Comparison of ENCODE assay signal across 1 cellular context in the genomic region with DNA sequence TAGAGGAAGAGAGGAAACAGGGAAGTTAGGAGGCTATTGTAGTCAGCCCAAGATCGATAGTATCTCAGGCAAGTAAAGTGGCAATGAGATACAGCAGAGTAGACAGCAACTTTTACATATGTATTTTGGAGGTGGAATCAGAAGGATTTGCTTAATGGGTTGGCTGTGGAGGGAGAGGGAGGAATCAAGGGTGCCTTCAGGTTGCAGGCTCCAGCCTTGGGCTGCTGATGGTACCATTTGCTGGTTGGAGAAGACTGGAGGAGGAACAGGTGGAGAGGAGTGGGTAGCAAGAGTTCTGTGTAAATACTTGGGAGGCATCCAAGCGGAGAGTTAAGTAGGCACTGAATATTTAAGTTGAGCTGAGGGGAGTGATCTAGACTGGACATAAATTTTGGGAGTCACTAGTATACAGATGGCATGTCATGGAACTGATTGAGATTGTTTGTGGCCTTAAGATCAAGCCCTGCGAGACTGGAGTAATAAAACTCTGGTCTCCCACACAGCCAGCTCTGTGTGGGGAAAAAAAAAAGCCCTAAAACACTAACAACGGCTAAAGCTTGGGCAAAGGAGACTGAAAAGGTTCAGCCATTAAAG.
TF ChIP-seq lines count a peak whose summit lies in the region.

No MANE protein-coding gene starts in this region.

TF ChIP-seq in K562, 482 proteins besides CTCF, POLR2A, EP300 and RAD21 (continued from another document and continues in another):
- 0 out of 2 replicates have a peak, but pooled peaks have one; percentile 28 for TF ChIP-seq ZC3H8 (IDR thresholded peaks at IDR 0.05)
- no peak for TF ChIP-seq GATA2 (CRISPR knock-in tag; IDR thresholded peaks at IDR 0.05)
- TF ChIP-seq, protein P1, sequence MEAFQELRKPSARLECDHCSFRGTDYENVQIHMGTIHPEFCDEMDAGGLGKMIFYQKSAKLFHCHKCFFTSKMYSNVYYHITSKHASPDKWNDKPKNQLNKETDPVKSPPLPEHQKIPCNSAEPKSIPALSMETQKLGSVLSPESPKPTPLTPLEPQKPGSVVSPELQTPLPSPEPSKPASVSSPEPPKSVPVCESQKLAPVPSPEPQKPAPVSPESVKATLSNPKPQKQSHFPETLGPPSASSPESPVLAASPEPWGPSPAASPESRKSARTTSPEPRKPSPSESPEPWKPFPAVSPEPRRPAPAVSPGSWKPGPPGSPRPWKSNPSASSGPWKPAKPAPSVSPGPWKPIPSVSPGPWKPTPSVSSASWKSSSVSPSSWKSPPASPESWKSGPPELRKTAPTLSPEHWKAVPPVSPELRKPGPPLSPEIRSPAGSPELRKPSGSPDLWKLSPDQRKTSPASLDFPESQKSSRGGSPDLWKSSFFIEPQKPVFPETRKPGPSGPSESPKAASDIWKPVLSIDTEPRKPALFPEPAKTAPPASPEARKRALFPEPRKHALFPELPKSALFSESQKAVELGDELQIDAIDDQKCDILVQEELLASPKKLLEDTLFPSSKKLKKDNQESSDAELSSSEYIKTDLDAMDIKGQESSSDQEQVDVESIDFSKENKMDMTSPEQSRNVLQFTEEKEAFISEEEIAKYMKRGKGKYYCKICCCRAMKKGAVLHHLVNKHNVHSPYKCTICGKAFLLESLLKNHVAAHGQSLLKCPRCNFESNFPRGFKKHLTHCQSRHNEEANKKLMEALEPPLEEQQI (IDR thresholded peaks at IDR 0.05), result no peak
- no peak for TF ChIP-seq SNIP1 (IDR thresholded peaks at IDR 0.05; ENCODE audit: low read depth)
- TF ChIP-seq SMAD3 (CRISPR knock-in tag; conservative IDR thresholded peaks at IDR 0.05), result 0 out of 2 replicates have a peak, but pooled peaks have one; percentile 43
- no peak for TF ChIP-seq U2AF1 (optimal IDR thresholded peaks at IDR 0.05; ENCODE audit: low read depth, low read length)
- no peak for TF ChIP-seq HSF4 (CRISPR knock-in tag; IDR thresholded peaks at IDR 0.05; ENCODE audit: borderline replicate concordance)
- TF ChIP-seq FOXA3 (CRISPR knock-in tag; conservative IDR thresholded peaks at IDR 0.05 in 1 of 2, IDR thresholded peaks at IDR 0.05 in 1 of 2), result peak in 1 of 2 experiments; percentile 22; a peak in 1 of 4 replicates
- peak; percentile 23; the same call in 1 of the 2 replicates for TF ChIP-seq RBFOX2 (IDR thresholded peaks at IDR 0.05; ENCODE audit: low read depth, low read length)
- no peak for TF ChIP-seq E2F3 (CRISPR knock-in tag; IDR thresholded peaks at IDR 0.05)
- TF ChIP-seq ETV1 (tag; conservative IDR thresholded peaks at IDR 0.05; ENCODE audit: low read depth), result no peak
- 0 out of 2 replicates have a peak, but pooled peaks have one; percentile 38 for TF ChIP-seq SMARCA4 (IDR thresholded peaks at IDR 0.05)
- no peak for TF ChIP-seq RFX1 (IDR thresholded peaks at IDR 0.05)
- TF ChIP-seq, protein P2, sequence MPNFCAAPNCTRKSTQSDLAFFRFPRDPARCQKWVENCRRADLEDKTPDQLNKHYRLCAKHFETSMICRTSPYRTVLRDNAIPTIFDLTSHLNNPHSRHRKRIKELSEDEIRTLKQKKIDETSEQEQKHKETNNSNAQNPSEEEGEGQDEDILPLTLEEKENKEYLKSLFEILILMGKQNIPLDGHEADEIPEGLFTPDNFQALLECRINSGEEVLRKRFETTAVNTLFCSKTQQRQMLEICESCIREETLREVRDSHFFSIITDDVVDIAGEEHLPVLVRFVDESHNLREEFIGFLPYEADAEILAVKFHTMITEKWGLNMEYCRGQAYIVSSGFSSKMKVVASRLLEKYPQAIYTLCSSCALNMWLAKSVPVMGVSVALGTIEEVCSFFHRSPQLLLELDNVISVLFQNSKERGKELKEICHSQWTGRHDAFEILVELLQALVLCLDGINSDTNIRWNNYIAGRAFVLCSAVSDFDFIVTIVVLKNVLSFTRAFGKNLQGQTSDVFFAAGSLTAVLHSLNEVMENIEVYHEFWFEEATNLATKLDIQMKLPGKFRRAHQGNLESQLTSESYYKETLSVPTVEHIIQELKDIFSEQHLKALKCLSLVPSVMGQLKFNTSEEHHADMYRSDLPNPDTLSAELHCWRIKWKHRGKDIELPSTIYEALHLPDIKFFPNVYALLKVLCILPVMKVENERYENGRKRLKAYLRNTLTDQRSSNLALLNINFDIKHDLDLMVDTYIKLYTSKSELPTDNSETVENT (CRISPR knock-in tag; IDR thresholded peaks at IDR 0.05), result no peak
- TF ChIP-seq ZNF785 (CRISPR knock-in tag; IDR thresholded peaks at IDR 0.05), result no peak
- no peak for TF ChIP-seq CREBBP (IDR thresholded peaks at IDR 0.05; ENCODE audit: low read depth, low read length)
- no peak for TF ChIP-seq ZFPM2 (CRISPR knock-in tag; IDR thresholded peaks at IDR 0.05)
- TF ChIP-seq, protein P3, sequence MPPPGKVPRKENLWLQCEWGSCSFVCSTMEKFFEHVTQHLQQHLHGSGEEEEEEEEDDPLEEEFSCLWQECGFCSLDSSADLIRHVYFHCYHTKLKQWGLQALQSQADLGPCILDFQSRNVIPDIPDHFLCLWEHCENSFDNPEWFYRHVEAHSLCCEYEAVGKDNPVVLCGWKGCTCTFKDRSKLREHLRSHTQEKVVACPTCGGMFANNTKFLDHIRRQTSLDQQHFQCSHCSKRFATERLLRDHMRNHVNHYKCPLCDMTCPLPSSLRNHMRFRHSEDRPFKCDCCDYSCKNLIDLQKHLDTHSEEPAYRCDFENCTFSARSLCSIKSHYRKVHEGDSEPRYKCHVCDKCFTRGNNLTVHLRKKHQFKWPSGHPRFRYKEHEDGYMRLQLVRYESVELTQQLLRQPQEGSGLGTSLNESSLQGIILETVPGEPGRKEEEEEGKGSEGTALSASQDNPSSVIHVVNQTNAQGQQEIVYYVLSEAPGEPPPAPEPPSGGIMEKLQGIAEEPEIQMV (tag; conservative IDR thresholded peaks at IDR 0.05; ENCODE audit: low read depth), result no peak
- TF ChIP-seq SAFB (IDR thresholded peaks at IDR 0.05; ENCODE audit: borderline replicate concordance, low read depth, low read length), result no peak
- TF ChIP-seq, protein P4, sequence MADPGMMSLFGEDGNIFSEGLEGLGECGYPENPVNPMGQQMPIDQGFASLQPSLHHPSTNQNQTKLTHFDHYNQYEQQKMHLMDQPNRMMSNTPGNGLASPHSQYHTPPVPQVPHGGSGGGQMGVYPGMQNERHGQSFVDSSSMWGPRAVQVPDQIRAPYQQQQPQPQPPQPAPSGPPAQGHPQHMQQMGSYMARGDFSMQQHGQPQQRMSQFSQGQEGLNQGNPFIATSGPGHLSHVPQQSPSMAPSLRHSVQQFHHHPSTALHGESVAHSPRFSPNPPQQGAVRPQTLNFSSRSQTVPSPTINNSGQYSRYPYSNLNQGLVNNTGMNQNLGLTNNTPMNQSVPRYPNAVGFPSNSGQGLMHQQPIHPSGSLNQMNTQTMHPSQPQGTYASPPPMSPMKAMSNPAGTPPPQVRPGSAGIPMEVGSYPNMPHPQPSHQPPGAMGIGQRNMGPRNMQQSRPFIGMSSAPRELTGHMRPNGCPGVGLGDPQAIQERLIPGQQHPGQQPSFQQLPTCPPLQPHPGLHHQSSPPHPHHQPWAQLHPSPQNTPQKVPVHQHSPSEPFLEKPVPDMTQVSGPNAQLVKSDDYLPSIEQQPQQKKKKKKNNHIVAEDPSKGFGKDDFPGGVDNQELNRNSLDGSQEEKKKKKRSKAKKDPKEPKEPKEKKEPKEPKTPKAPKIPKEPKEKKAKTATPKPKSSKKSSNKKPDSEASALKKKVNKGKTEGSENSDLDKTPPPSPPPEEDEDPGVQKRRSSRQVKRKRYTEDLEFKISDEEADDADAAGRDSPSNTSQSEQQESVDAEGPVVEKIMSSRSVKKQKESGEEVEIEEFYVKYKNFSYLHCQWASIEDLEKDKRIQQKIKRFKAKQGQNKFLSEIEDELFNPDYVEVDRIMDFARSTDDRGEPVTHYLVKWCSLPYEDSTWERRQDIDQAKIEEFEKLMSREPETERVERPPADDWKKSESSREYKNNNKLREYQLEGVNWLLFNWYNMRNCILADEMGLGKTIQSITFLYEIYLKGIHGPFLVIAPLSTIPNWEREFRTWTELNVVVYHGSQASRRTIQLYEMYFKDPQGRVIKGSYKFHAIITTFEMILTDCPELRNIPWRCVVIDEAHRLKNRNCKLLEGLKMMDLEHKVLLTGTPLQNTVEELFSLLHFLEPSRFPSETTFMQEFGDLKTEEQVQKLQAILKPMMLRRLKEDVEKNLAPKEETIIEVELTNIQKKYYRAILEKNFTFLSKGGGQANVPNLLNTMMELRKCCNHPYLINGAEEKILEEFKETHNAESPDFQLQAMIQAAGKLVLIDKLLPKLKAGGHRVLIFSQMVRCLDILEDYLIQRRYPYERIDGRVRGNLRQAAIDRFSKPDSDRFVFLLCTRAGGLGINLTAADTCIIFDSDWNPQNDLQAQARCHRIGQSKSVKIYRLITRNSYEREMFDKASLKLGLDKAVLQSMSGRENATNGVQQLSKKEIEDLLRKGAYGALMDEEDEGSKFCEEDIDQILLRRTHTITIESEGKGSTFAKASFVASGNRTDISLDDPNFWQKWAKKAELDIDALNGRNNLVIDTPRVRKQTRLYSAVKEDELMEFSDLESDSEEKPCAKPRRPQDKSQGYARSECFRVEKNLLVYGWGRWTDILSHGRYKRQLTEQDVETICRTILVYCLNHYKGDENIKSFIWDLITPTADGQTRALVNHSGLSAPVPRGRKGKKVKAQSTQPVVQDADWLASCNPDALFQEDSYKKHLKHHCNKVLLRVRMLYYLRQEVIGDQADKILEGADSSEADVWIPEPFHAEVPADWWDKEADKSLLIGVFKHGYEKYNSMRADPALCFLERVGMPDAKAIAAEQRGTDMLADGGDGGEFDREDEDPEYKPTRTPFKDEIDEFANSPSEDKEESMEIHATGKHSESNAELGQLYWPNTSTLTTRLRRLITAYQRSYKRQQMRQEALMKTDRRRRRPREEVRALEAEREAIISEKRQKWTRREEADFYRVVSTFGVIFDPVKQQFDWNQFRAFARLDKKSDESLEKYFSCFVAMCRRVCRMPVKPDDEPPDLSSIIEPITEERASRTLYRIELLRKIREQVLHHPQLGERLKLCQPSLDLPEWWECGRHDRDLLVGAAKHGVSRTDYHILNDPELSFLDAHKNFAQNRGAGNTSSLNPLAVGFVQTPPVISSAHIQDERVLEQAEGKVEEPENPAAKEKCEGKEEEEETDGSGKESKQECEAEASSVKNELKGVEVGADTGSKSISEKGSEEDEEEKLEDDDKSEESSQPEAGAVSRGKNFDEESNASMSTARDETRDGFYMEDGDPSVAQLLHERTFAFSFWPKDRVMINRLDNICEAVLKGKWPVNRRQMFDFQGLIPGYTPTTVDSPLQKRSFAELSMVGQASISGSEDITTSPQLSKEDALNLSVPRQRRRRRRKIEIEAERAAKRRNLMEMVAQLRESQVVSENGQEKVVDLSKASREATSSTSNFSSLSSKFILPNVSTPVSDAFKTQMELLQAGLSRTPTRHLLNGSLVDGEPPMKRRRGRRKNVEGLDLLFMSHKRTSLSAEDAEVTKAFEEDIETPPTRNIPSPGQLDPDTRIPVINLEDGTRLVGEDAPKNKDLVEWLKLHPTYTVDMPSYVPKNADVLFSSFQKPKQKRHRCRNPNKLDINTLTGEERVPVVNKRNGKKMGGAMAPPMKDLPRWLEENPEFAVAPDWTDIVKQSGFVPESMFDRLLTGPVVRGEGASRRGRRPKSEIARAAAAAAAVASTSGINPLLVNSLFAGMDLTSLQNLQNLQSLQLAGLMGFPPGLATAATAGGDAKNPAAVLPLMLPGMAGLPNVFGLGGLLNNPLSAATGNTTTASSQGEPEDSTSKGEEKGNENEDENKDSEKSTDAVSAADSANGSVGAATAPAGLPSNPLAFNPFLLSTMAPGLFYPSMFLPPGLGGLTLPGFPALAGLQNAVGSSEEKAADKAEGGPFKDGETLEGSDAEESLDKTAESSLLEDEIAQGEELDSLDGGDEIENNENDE (IDR thresholded peaks at IDR 0.05; ENCODE audit: low read depth, low read length), result no peak
- TF ChIP-seq, protein P5, sequence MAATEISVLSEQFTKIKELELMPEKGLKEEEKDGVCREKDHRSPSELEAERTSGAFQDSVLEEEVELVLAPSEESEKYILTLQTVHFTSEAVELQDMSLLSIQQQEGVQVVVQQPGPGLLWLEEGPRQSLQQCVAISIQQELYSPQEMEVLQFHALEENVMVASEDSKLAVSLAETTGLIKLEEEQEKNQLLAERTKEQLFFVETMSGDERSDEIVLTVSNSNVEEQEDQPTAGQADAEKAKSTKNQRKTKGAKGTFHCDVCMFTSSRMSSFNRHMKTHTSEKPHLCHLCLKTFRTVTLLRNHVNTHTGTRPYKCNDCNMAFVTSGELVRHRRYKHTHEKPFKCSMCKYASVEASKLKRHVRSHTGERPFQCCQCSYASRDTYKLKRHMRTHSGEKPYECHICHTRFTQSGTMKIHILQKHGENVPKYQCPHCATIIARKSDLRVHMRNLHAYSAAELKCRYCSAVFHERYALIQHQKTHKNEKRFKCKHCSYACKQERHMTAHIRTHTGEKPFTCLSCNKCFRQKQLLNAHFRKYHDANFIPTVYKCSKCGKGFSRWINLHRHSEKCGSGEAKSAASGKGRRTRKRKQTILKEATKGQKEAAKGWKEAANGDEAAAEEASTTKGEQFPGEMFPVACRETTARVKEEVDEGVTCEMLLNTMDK (IDR thresholded peaks at IDR 0.05; ENCODE audit: borderline replicate concordance, insufficient read depth, low read depth, low read length, poor library complexity, severe bottlenecking), result no peak
- TF ChIP-seq NFRKB (IDR thresholded peaks at IDR 0.05; ENCODE audit: low read depth), result no peak
- TF ChIP-seq ZNF282 (CRISPR knock-in tag; IDR thresholded peaks at IDR 0.05), result no peak
- peak; percentile 9; the same call in 1 of the 2 replicates for TF ChIP-seq POLR2AphosphoS5 (IDR thresholded peaks at IDR 0.05; ENCODE audit: control insufficient read depth, insufficient read depth, low read depth, low read length)
- TF ChIP-seq NFIX (CRISPR knock-in tag; IDR thresholded peaks at IDR 0.05; ENCODE audit: low read depth), result no peak
- no peak for TF ChIP-seq ZNF408 (CRISPR knock-in tag; IDR thresholded peaks at IDR 0.05; ENCODE audit: low read depth)
- no peak for TF ChIP-seq KLF16 (IDR thresholded peaks at IDR 0.05)
- no peak for TF ChIP-seq ZNF41 (CRISPR knock-in tag; conservative IDR thresholded peaks at IDR 0.05)
- TF ChIP-seq KAT2B (IDR thresholded peaks at IDR 0.05; ENCODE audit: low read depth, low read length), result no peak
- no peak for TF ChIP-seq ZC3H4 (CRISPR knock-in tag; IDR thresholded peaks at IDR 0.05; ENCODE audit: borderline replicate concordance)
- TF ChIP-seq ZNF12 (CRISPR knock-in tag; IDR thresholded peaks at IDR 0.05), result no peak
